ENCODE assay signal across 11 cellular contexts in genomic region chr14:61132894-61133293, GRCh38.
DNase-seq lines count a peak whose midpoint lies in the region; ATAC-seq, FAIRE-seq and TF ChIP-seq lines count a peak whose summit lies in the region.
"Had no signal": no experiment of that assay in that cellular context is flagged by ENCODE, and none has a peak within 500 bp of the region (broad histone marks: within the 10 kb centered on the region; RNA-seq: fewer than 3 reads in every experiment).

No MANE protein-coding gene starts in this region.

- in situ Hi-C loops in K562 (cut with MboI), result no loop called here

- H4K20me1 ChIP-seq in GM23338 (replicated peaks; ENCODE audit: insufficient read depth) (no peaks in the 10 kb centered on the region), K562 (replicated peaks; ENCODE audit: control insufficient read depth, insufficient read depth, low read length) (no peaks in the 10 kb centered on the region)

- no peaks in the 10 kb centered on the region for H3K79me2 ChIP-seq in GM23338 (replicated peaks; ENCODE audit: insufficient read depth)
- H3K79me2 ChIP-seq in K562 (ENCODE audit: control insufficient read depth, insufficient read depth, low read length), result no peaks in the 10 kb centered on the region

- H3K27ac ChIP-seq in GM23338 (ENCODE audit: low read depth) (no peak overlapping the region), K562 (ENCODE audit: extremely low read depth, low read depth, low read length) (no peak overlapping the region), RWPE1 (no peak overlapping the region)
- H3K27ac ChIP-seq: SJSA1 had no signal

- POLR2A ChIA-PET in K562 (lab: Yijun Ruan, JAX), result no interaction called here
- POLR2A ChIA-PET in RWPE1 (lab: Yijun Ruan, JAX; ENCODE audit: low non-redundant PET), result no interaction called here

- peaks cover 8% of the 10 kb centered on the region for H3K27me3 Mint-ChIP-seq in GM23338 (ENCODE audit: insufficient read depth, low read depth, poor library complexity)

- H3K9me2 ChIP-seq in GM23338 (ENCODE audit: insufficient read depth), result 0 out of 2 replicates have a peak, but pooled peaks cover under 1% of the 10 kb centered on the region

- WGBS in K562 (ENCODE audit: insufficient coverage, low coverage, missing lambda C conversion rate), result 30% methylated on average over 6 of the region's 6 CpGs

- no peak for FAIRE-seq in K562 (lab: Jason Lieb, UNC)
- FAIRE-seq: H54 had no signal

- no peaks in the 10 kb centered on the region for H3K27me3 ChIP-seq in GM23338 (ENCODE audit: insufficient read depth)
- peaks cover 0 to 15% of the 10 kb centered on the region in 2 experiments; a peak in 1 of 5 replicates for H3K27me3 ChIP-seq in K562 (ENCODE audit: control insufficient read depth in 2 of 2, insufficient read depth in 2 of 2, low read length in 2 of 2)
- H3K27me3 ChIP-seq: SJSA1 had no signal

- no peak overlapping the region for H3K27ac Mint-ChIP-seq in GM23338

- intact Hi-C loops in K562 (cut with micrococcal nuclease), result no loop called here

- DNase-seq in CD1c-positive myeloid dendritic cell (ENCODE audit: extremely low spot score), result peak; percentile 15
- no peak for DNase-seq in GM23338 (ENCODE audit: low spot score)
- peak; percentile 56 for DNase-seq in MV-4-11 (lab: John Stamatoyannopoulos, UW)
- no peak for DNase-seq in K562 (ENCODE audit: extremely low read depth in 1 of 4, low spot score in 3 of 4)
- DNase-seq in DMS153 (lab: John Stamatoyannopoulos, UW), result no peak
- no peak for DNase-seq in RWPE1 (ENCODE audit: low spot score)
- DNase-seq in T1000 (lab: John Stamatoyannopoulos, UW), result no peak
- DNase-seq: NCI-H146, NCI-H226 had no signal

- TF ChIP-seq RAD21 in K562 (CRISPR knock-in tag; conservative IDR thresholded peaks at IDR 0.05 in 1 of 2, IDR thresholded peaks at IDR 0.05 in 1 of 2), result no peak

- no peaks in the 10 kb centered on the region for H3K9me1 ChIP-seq in K562 (ENCODE audit: control insufficient read depth, insufficient read depth, low read length)

- H3K9ac ChIP-seq in K562 (ENCODE audit: insufficient read depth in 1 of 2, low read depth in 2 of 2, low read length in 2 of 2), result no peak overlapping the region

- CTCF ChIA-PET in K562 (lab: Yijun Ruan, JAX; ENCODE audit: low intra/inter-chr PET ratio) (no interaction called here), RWPE1 (lab: Yijun Ruan, JAX) (no interaction called here)

- H3K9me3 ChIP-seq in K562 (replicated peaks; ENCODE audit: control insufficient read depth, insufficient read depth, low read depth, low read length), result no peaks in the 10 kb centered on the region
- H3K9me3 ChIP-seq: SJSA1 had no signal

- TF ChIP-seq POLR2A in K562 (conservative IDR thresholded peaks at IDR 0.05), result no peak

- H2AFZ ChIP-seq in GM23338 (peak overlapping the region; percentile 84), K562 (ENCODE audit: low read depth, low read length) (no peak overlapping the region)

- H3K4me3 ChIP-seq in GM23338 (no peak overlapping the region), K562 (no peak overlapping the region)
- H3K4me3 ChIP-seq: SJSA1 had no signal

- no peak overlapping the region for H3K4me3 Mint-ChIP-seq in GM23338

- H3K4me2 ChIP-seq in GM23338 (no peak overlapping the region), K562 (ENCODE audit: insufficient read depth, low read length) (no peak overlapping the region)

- TF ChIP-seq CTCF in GM23338 (conservative IDR thresholded peaks at IDR 0.05; ENCODE audit: low read depth in 2 of 2) (no peak), K562 (IDR thresholded peaks at IDR 0.05 in 2 of 3, conservative IDR thresholded peaks at IDR 0.05 in 1 of 3; ENCODE audit: insufficient read depth in 2 of 3, low read depth in 1 of 3, low read length in 3 of 3) (no peak), RWPE1 (conservative IDR thresholded peaks at IDR 0.05; ENCODE audit: low read depth) (no peak)

- H3K4me1 ChIP-seq in GM23338 (ENCODE audit: insufficient read depth) (peaks cover 11% of the 10 kb centered on the region; the same call in 1 of the 2 replicates), K562 (replicated peaks in 1 of 2; ENCODE audit: control insufficient read depth in 2 of 2, insufficient read depth in 2 of 2, low read length in 2 of 2) (no peaks in the 10 kb centered on the region)

- peaks cover 31% of the 10 kb centered on the region for H3K36me3 Mint-ChIP-seq in GM23338 (ENCODE audit: low read depth)

- TF ChIP-seq EP300 in K562 (IDR thresholded peaks at IDR 0.05; ENCODE audit: low read length), result no peak

- ATAC-seq in GM23338, result no peak
- no peak for ATAC-seq in K562

- peaks cover 33% of the 10 kb centered on the region for H3K9me3 Mint-ChIP-seq in GM23338

- BruUV-seq in K562 (replicated peaks; lab: Mats Ljungman, UMichigan), result no TSS peak

- no peaks in the 10 kb centered on the region for H3K36me3 ChIP-seq in GM23338 (ENCODE audit: insufficient read depth)
- H3K36me3 ChIP-seq in K562 (ENCODE audit: control insufficient read depth, insufficient read depth, low read length), result no peaks in the 10 kb centered on the region
- H3K36me3 ChIP-seq: SJSA1 had no signal

- no peaks in the 10 kb centered on the region for H3F3A ChIP-seq in GM23338 (replicated peaks; ENCODE audit: low read depth)

- H3K4me1 Mint-ChIP-seq in GM23338, result peaks cover 12% of the 10 kb centered on the region

TF ChIP-seq in GM23338, 12 proteins besides CTCF, POLR2A, EP300 and RAD21 (continues in another document):
- TF ChIP-seq EZH2 (IDR thresholded peaks at IDR 0.05; ENCODE audit: low read depth, unreplicated experiment), result no peak

TF ChIP-seq in K562, 482 proteins besides CTCF, POLR2A, EP300 and RAD21:
- no peak for TF ChIP-seq PRDM10 (IDR thresholded peaks at IDR 0.05; ENCODE audit: partially characterized antibody)
- TF ChIP-seq SPI1 (IDR thresholded peaks at IDR 0.05; ENCODE audit: borderline replicate concordance, low read depth, low read length), result peak; percentile 3; the same call in 1 of the 2 replicates
- TF ChIP-seq ZNF764 (CRISPR knock-in tag; IDR thresholded peaks at IDR 0.05; ENCODE audit: low read depth), result no peak
- TF ChIP-seq ZNF695 (CRISPR knock-in tag; IDR thresholded peaks at IDR 0.05), result no peak
- no peak for TF ChIP-seq ZNF589 (CRISPR knock-in tag; IDR thresholded peaks at IDR 0.05; ENCODE audit: low read depth)
- TF ChIP-seq ESRRB (CRISPR knock-in tag; IDR thresholded peaks at IDR 0.05; ENCODE audit: borderline replicate concordance), result no peak
- TF ChIP-seq ZNF766 (CRISPR knock-in tag; conservative IDR thresholded peaks at IDR 0.05), result peak; percentile 63; the same call in 1 of the 2 replicates
- TF ChIP-seq MCM5 (IDR thresholded peaks at IDR 0.05; ENCODE audit: low read depth), result no peak
- no peak for TF ChIP-seq ZEB2 (IDR thresholded peaks at IDR 0.05)
- no peak for TF ChIP-seq SUPT5H (IDR thresholded peaks at IDR 0.05)
- no peak for TF ChIP-seq HNRNPLL (IDR thresholded peaks at IDR 0.05; ENCODE audit: low read depth, low read length, poor library complexity, severe bottlenecking)
- no peak for TF ChIP-seq DIDO1 (tag; IDR thresholded peaks at IDR 0.05; ENCODE audit: low read depth)
- no peak for TF ChIP-seq SMARCA4 (IDR thresholded peaks at IDR 0.05)

Comparison
In these comparisons a context has a peak if more than half of its experiments do, and no peak if none do; other contexts are left out.
1. DNase-seq: peak in CD1c-positive myeloid dendritic cell (single experiment) and MV-4-11 (single experiment); none in GM23338 (single experiment), K562 (0 of 4), DMS153 (single experiment), RWPE1 (single experiment) and T1000 (single experiment).